Comparison of ENCODE assay signal across 1 cellular context in the genomic region with DNA sequence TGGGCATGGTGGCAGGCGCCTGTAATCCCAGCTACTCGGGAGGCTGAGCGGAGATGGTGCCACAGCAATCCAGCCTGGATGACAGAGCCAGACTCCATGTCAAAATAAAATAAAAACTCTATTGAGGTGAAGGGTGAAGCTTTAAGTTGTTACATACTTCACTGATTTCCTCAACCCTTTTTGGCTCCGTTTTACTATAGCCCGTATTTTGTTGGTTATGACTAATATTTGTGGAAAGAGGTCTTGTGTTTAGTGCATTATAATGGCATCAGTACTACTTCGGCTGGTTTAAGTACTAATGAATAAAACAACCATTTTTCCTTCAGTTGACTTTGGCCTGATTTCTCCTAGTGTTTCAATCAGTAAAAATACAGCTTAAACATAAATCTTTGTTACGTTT.
TF ChIP-seq lines count a peak whose summit lies in the region.

No MANE protein-coding gene starts in this region.

TF ChIP-seq in H1, 55 proteins besides CTCF, POLR2A, EP300 and RAD21:
- TF ChIP-seq CHD1 (IDR thresholded peaks at IDR 0.05; ENCODE audit: low read depth, low read length) = no peak
- no peak for TF ChIP-seq KDM5A (IDR thresholded peaks at IDR 0.05; ENCODE audit: low read length)
- no peak for TF ChIP-seq FOSL1 (IDR thresholded peaks at IDR 0.05; ENCODE audit: insufficient read depth, low read depth, low read length)
- no peak for TF ChIP-seq TBP (IDR thresholded peaks at IDR 0.05; ENCODE audit: low read depth, low read length)
- no peak for TF ChIP-seq RXRA (IDR thresholded peaks at IDR 0.05; ENCODE audit: insufficient read depth, low read depth, low read length)
- TF ChIP-seq SP1 (IDR thresholded peaks at IDR 0.05; ENCODE audit: low read depth, low read length) = no peak
- TF ChIP-seq SP2 (IDR thresholded peaks at IDR 0.05; ENCODE audit: low read length) = no peak
- TF ChIP-seq JUN (IDR thresholded peaks at IDR 0.05; ENCODE audit: low read depth, low read length) = no peak
- no peak for TF ChIP-seq POU5F1 (IDR thresholded peaks at IDR 0.05; ENCODE audit: low read depth, low read length)
- no peak for TF ChIP-seq RNF2 (IDR thresholded peaks at IDR 0.05; ENCODE audit: borderline replicate concordance, low read depth, low read length, missing control alignments, poor library complexity, severe bottlenecking)
- no peak for TF ChIP-seq NANOG (IDR thresholded peaks at IDR 0.05; ENCODE audit: insufficient read depth, low read depth, low read length, poor library complexity, severe bottlenecking)
- TF ChIP-seq, protein P1, sequence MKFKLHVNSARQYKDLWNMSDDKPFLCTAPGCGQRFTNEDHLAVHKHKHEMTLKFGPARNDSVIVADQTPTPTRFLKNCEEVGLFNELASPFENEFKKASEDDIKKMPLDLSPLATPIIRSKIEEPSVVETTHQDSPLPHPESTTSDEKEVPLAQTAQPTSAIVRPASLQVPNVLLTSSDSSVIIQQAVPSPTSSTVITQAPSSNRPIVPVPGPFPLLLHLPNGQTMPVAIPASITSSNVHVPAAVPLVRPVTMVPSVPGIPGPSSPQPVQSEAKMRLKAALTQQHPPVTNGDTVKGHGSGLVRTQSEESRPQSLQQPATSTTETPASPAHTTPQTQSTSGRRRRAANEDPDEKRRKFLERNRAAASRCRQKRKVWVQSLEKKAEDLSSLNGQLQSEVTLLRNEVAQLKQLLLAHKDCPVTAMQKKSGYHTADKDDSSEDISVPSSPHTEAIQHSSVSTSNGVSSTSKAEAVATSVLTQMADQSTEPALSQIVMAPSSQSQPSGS (IDR thresholded peaks at IDR 0.05; ENCODE audit: low read length) = no peak
- TF ChIP-seq CBX5 (IDR thresholded peaks at IDR 0.05; ENCODE audit: low read depth, low read length) = no peak
- no peak for TF ChIP-seq CEBPB (IDR thresholded peaks at IDR 0.05; ENCODE audit: low read depth, low read length)
- no peak for TF ChIP-seq JUND (IDR thresholded peaks at IDR 0.05; ENCODE audit: low read length)
- no peak for TF ChIP-seq TEAD4 (IDR thresholded peaks at IDR 0.05; ENCODE audit: low read depth, low read length)
- no peak for TF ChIP-seq NRF1 (IDR thresholded peaks at IDR 0.05; ENCODE audit: low read depth, low read length)
- no peak for TF ChIP-seq TCF12 (IDR thresholded peaks at IDR 0.05; ENCODE audit: low read depth, low read length)
TF ChIP-seq in H1: peak in this region for 0.
